10 cellular contexts compared by ENCODE assay signal in genomic region chr5:135977375-135977928, GRCh38. TPM values are rescaled to one million over a fixed set of nuclear protein-coding genes. Genes with fewer than 3 reads are reported as not detected.
DNase-seq lines count a peak whose midpoint lies in the region; ATAC-seq and TF ChIP-seq lines count a peak whose summit lies in the region.
"Had no signal": no experiment of that assay in that cellular context is flagged by ENCODE, and none has a peak within 500 bp of the region (broad histone marks: within the 10 kb centered on the region; RNA-seq: fewer than 3 reads in every experiment).

No MANE protein-coding gene starts in this region.

- no peak overlapping the region for H3K27ac ChIP-seq in Karpas-422 (ENCODE audit: low read length)
- no peak overlapping the region for H3K27ac ChIP-seq in psoas muscle
- H3K27ac ChIP-seq: BLaER1 had no signal

- intact Hi-C loops in psoas muscle (cut with DNase I) = loop anchor here (5.0 to 10.0 kb wide), 2 partner anchors 80 to 87 kb away; no protein-coding TSS in a partner anchor

- peak; percentile 66 for TF ChIP-seq CTCF in psoas muscle (IDR thresholded peaks at IDR 0.05)

- H3K79me2 ChIP-seq in Karpas-422 (ENCODE audit: low read length) = no peaks in the 10 kb centered on the region

- no peak overlapping the region for H3K4me2 ChIP-seq in Karpas-422 (ENCODE audit: low read depth, low read length, poor library complexity, severe bottlenecking)
- H3K4me2 ChIP-seq: BLaER1 had no signal

- H3K4me3 ChIP-seq in Karpas-422 (ENCODE audit: low read length) (no peak overlapping the region), psoas muscle (no peak overlapping the region)
- H3K4me3 ChIP-seq: BLaER1 had no signal

- H3K9me2 ChIP-seq in Karpas-422 (replicated peaks; ENCODE audit: insufficient read depth, low read length) = no peaks in the 10 kb centered on the region

- H3K4me1 ChIP-seq in Karpas-422 (ENCODE audit: low read length) (no peaks in the 10 kb centered on the region), psoas muscle (peaks cover 15% of the 10 kb centered on the region)
- H3K4me1 ChIP-seq: BLaER1 had no signal

- ATAC-seq in psoas muscle = peak; percentile 84 to 92 (median 88)

- no peaks in the 10 kb centered on the region for H3K27me3 ChIP-seq in Karpas-422 (ENCODE audit: low read length)
- peaks cover 0 to 3% (median 0%) of the 10 kb centered on the region in 3 donors for H3K27me3 ChIP-seq in psoas muscle (ENCODE audit: insufficient read depth in 3 of 3, low read length in 2 of 3)
- H3K27me3 ChIP-seq: BLaER1 had no signal

- peak; percentile 11 for DNase-seq in SIG-M5 treated with dmso at 0.1 percent for 504 hours (lab: John Stamatoyannopoulos, UW; ENCODE audit: unreplicated experiment)
- no peak for DNase-seq in SIG-M5 (lab: John Stamatoyannopoulos, UW)
- DNase-seq in Karpas-422 = peak; percentile 85
- DNase-seq in activated CD8-positive, alpha-beta memory T cell treated with anti-CD3 and anti-CD28 coated beads for 48 hours (ENCODE audit: low read depth in 2 of 3, low spot score in 2 of 3) = peak; percentile 11 to 30 (median 20)
- peak; percentile 40 for DNase-seq in globus pallidus (ENCODE audit: low spot score)
- DNase-seq in psoas muscle = peak; percentile 74 to 84
- DNase-seq in NCI-H2196 treated with DMSO at 0.1 percent for 48 hours (lab: John Stamatoyannopoulos, UW; ENCODE audit: unreplicated experiment) = no peak
- DNase-seq in NCI-H128 (lab: John Stamatoyannopoulos, UW; ENCODE audit: unreplicated experiment) = no peak

- H2AFZ ChIP-seq in Karpas-422 (ENCODE audit: low read length) = no peak overlapping the region

- no peaks in the 10 kb centered on the region for H3K9me3 ChIP-seq in Karpas-422 (ENCODE audit: low read length)
- no peaks in the 10 kb centered on the region for H3K9me3 ChIP-seq in psoas muscle

- WGBS in psoas muscle, 3 donors = 36 to 51% (median 50%) methylated on average over 17 of the region's 17 CpGs

- no peaks in the 10 kb centered on the region for H4K20me1 ChIP-seq in Karpas-422 (ENCODE audit: insufficient read depth, low read depth, low read length)
- H4K20me1 ChIP-seq: BLaER1 had no signal

- H3K36me3 ChIP-seq in Karpas-422 (ENCODE audit: insufficient read depth, low read length) (no peaks in the 10 kb centered on the region), psoas muscle (ENCODE audit: insufficient read depth in 1 of 2, low read depth in 1 of 2) (no peaks in the 10 kb centered on the region)
- H3K36me3 ChIP-seq: BLaER1 had no signal

- no peak overlapping the region for H3K9ac ChIP-seq in Karpas-422 (ENCODE audit: low read length)
- H3K9ac ChIP-seq: BLaER1 had no signal

RNA-seq across cellular contexts. Expression of gene LECT2, which starts 22.7 kb away (rescaled TPM):
- total RNA-seq in Karpas-422 (2014; rRNA removed; shearing (Covaris generic); ENCODE audit: low replicate concordance) = not detected in 2 replicates
- total RNA-seq in psoas muscle = not detected
- not detected for polyA plus RNA-seq in psoas muscle
- total RNA-seq: urinary bladder had no signal
- polyA plus RNA-seq: urinary bladder had no signal

RNA-seq across cellular contexts. Expression of gene TGFBI, which starts 51.3 kb away (rescaled TPM):
- not detected in 2 replicates for total RNA-seq in Karpas-422 (2014; rRNA removed; shearing (Covaris generic); ENCODE audit: low replicate concordance)
- 10 to 100 TPM; 24.4 to 35.9 (median 30.3) TPM for total RNA-seq in psoas muscle
- polyA plus RNA-seq in psoas muscle = 10 to 100 TPM; 18.8 to 28.3 (median 20.9) TPM

Comparison
In these comparisons a context has a peak if more than half of its experiments do, and no peak if none do; other contexts are left out.
1. DNase-seq: peak in SIG-M5 treated with dmso at 0.1 percent for 504 hours (single experiment), Karpas-422 (single experiment), activated CD8-positive, alpha-beta memory T cell treated with anti-CD3 and anti-CD28 coated beads for 48 hours (3 of 3), globus pallidus (single experiment) and psoas muscle (2 of 2); none in SIG-M5 (single experiment), NCI-H2196 treated with DMSO at 0.1 percent for 48 hours (single experiment) and NCI-H128 (single experiment).
2. RNA of gene TGFBI, which starts 51.3 kb away (total RNA-seq): 24.4 to 35.9 TPM in psoas muscle; not detected in Karpas-422; every median in the first group is over 10 times any median in the second.